ENCODE assay signal across 18 cellular contexts in the genomic region with DNA sequence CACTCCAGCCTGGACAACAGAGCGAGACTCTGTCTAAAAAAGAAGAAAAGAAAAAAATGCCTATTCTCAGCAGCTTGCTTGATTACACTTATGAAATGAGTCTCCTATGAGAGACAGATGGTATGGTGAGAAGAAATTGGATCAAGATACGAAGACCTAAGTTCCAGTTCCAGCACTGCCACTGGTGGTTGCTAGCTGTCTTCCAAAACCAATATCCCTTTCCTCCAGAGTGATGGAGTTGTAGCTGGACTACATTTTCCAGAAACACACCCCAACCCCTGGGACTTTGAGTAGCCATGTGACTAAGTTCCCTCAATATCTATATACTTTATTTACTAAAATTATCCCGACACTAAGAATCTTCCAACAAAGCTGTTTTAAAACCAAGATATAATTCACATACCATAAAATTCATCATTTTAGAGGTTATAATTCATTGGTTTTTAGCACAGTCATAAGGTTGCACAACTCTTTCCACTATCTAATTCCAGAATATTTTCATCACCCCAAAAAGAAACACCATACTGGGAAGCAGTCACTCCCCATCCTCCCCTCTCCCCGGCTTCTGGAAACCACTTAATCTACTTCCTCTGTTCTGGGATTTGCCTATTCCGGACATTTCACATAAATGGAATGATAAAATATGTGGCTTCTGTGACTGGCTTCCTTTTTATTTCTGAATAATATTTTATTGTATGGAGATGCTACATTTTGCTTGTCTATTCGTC.
DNase-seq lines count a peak whose midpoint lies in the region; TF ChIP-seq lines count a peak whose summit lies in the region.
"Had no signal": no experiment of that assay in that cellular context is flagged by ENCODE, and none has a peak within 500 bp of the region (broad histone marks: within the 10 kb centered on the region; RNA-seq: fewer than 3 reads in every experiment).

No MANE protein-coding gene starts in this region.

- no peaks in the 10 kb centered on the region for H3K9me3 ChIP-seq in left ventricle myocardium inferior (replicated peaks)
- H3K9me3 ChIP-seq: ascending aorta, SJSA1, thyroid gland had no signal

- no peaks in the 10 kb centered on the region for H3K27me3 ChIP-seq in left ventricle myocardium inferior (ENCODE audit: low read depth)
- H3K27me3 ChIP-seq: ascending aorta, foreskin keratinocyte, SJSA1, thyroid gland had no signal

- H3K4me1 ChIP-seq in left ventricle myocardium inferior = peaks cover 14% of the 10 kb centered on the region
- H3K4me1 ChIP-seq: ascending aorta, foreskin keratinocyte, thyroid gland had no signal

- H3K27ac ChIP-seq in left ventricle myocardium inferior (replicated peaks) = peak overlapping the region; percentile 57
- H3K27ac ChIP-seq: foreskin keratinocyte, SJSA1 had no signal

- H3K4me3 ChIP-seq in choroid plexus epithelial cell (ENCODE audit: low read depth, low read length) = no peak overlapping the region
- H3K4me3 ChIP-seq in left ventricle myocardium inferior = no peak overlapping the region
- H3K4me3 ChIP-seq: ascending aorta, SJSA1, thyroid gland had no signal

- intact Hi-C loops in left ventricle myocardium inferior (cut with micrococcal nuclease) (no loop called here), posterior vena cava (cut with DNase I) (no loop called here)

- DNase-seq in GM04504 (ENCODE audit: low read depth) (peak; percentile 36), choroid plexus epithelial cell (ENCODE audit: low read depth) (peak; percentile 34), left ventricle myocardium inferior (no peak), superior temporal gyrus (ENCODE audit: extremely low spot score) (peak; percentile 53), NCI-H2029 treated with DMSO at 0.1 percent for 48 hours (lab: John Stamatoyannopoulos, UW) (no peak), posterior vena cava (ENCODE audit: low spot score) (no peak), NCI-H2029 (lab: John Stamatoyannopoulos, UW) (no peak)
- DNase-seq: activated CD4-positive, alpha-beta T cell treated with anti-CD3 and anti-CD28 coated beads, Interleukin-2, amount 50 U/mL, for 48 hours; COR-L47; endodermal cell; foreskin keratinocyte; left colon; NCI-H1417; NCI-H748 treated with DMSO at 0.1 percent for 48 hours; T-helper 2 cell; thyroid gland had no signal

- TF ChIP-seq CTCF in choroid plexus epithelial cell (conservative IDR thresholded peaks at IDR 0.05; ENCODE audit: low read depth, low read length) (no peak), left ventricle myocardium inferior (IDR thresholded peaks at IDR 0.05; ENCODE audit: borderline replicate concordance) (no peak)

- H3K36me3 ChIP-seq in left ventricle myocardium inferior = peaks cover 20% of the 10 kb centered on the region
- H3K36me3 ChIP-seq: SJSA1, thyroid gland had no signal

Comparison
In these comparisons a context has a peak if more than half of its experiments do, and no peak if none do; other contexts are left out.
1. DNase-seq: peak in GM04504 (single experiment), choroid plexus epithelial cell (single experiment) and superior temporal gyrus (single experiment); none in left ventricle myocardium inferior (single experiment), NCI-H2029 treated with DMSO at 0.1 percent for 48 hours (single experiment), posterior vena cava (single experiment) and NCI-H2029 (single experiment).